Comparison of ENCODE assay signal across 24 cellular contexts in the genomic region with DNA sequence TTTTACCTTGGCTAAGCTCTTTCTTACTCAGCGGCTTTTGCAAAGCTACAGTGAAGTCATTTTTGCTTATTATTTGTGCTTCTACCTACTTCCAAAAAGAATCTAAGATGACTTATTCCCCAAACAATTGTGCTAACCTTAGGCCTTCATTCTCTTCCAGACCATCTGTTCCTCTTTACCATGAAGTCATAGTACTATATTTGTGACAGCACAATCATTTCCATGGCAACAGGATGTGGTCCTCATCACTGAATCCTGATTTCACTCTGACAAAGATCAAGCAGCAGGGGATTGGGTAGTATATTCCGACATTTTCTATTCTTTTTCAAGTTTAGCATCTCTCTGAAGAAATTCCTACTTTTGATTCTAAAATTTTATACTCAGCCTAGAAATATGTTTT. TPM values are rescaled to one million over a fixed set of nuclear protein-coding genes. Genes with fewer than 3 reads are reported as not detected.
DNase-seq lines count a peak whose midpoint lies in the region; ATAC-seq, FAIRE-seq and TF ChIP-seq lines count a peak whose summit lies in the region.
"Had no signal": no experiment of that assay in that cellular context is flagged by ENCODE, and none has a peak within 500 bp of the region (broad histone marks: within the 10 kb centered on the region; RNA-seq: fewer than 3 reads in every experiment).

No MANE protein-coding gene starts in this region.

- no peak for TF ChIP-seq POLR2A in K562 (conservative IDR thresholded peaks at IDR 0.05)

- H3K4me1 ChIP-seq in K562 (replicated peaks in 1 of 2; ENCODE audit: control insufficient read depth in 2 of 2, insufficient read depth in 2 of 2, low read length in 2 of 2) (no peaks in the 10 kb centered on the region), mesendoderm (ENCODE audit: control insufficient read depth, low read depth, low read length) (no peaks in the 10 kb centered on the region)
- H3K4me1 ChIP-seq: heart left ventricle, lower lobe of right lung, pancreas, sigmoid colon, uterus had no signal

- H3K79me2 ChIP-seq in K562 (ENCODE audit: control insufficient read depth, insufficient read depth, low read length) (no peaks in the 10 kb centered on the region), mesendoderm (ENCODE audit: control insufficient read depth, insufficient read depth, low read length) (no peaks in the 10 kb centered on the region)

- H2AFZ ChIP-seq in K562 (ENCODE audit: low read depth, low read length): no peak overlapping the region

- H3K9me3 ChIP-seq in K562 (replicated peaks; ENCODE audit: control insufficient read depth, insufficient read depth, low read depth, low read length): no peaks in the 10 kb centered on the region
- H3K9me3 ChIP-seq: lower lobe of right lung, pancreas, sigmoid colon, uterus had no signal

- H3K79me1 ChIP-seq in mesendoderm (ENCODE audit: low read length): no peaks in the 10 kb centered on the region

- no peak overlapping the region for H3K23ac ChIP-seq in mesendoderm (ENCODE audit: low read length)

- H3K4me3 ChIP-seq in K562 (no peak overlapping the region), mesendoderm (ENCODE audit: low read length) (no peak overlapping the region)
- H3K4me3 ChIP-seq: heart left ventricle, lower lobe of right lung, pancreas, sigmoid colon, uterus had no signal

- no peak for FAIRE-seq in K562 (lab: Jason Lieb, UNC)
- FAIRE-seq: pancreas had no signal

- no peak overlapping the region for H3K4ac ChIP-seq in mesendoderm (ENCODE audit: low read depth, low read length)

- H3K36me3 ChIP-seq in K562 (ENCODE audit: control insufficient read depth, insufficient read depth, low read length): no peaks in the 10 kb centered on the region
- H3K36me3 ChIP-seq in mesendoderm (ENCODE audit: control insufficient read depth, insufficient read depth, low read length): no peaks in the 10 kb centered on the region
- H3K36me3 ChIP-seq: brain microvascular endothelial cell, heart left ventricle, lower lobe of right lung, pancreas, sigmoid colon, uterus had no signal

- POLR2A ChIA-PET in K562 (lab: Yijun Ruan, JAX): interaction anchor here (0.6 to 1.5 kb wide), 2 partner anchors 11 to 171 kb away, joined by 3 to 4 read pairs; no protein-coding TSS in a partner anchor

- H2BK120ac ChIP-seq in mesendoderm (ENCODE audit: low read depth, low read length): no peak overlapping the region

- TF ChIP-seq RAD21 in K562 (CRISPR knock-in tag; conservative IDR thresholded peaks at IDR 0.05 in 1 of 2, IDR thresholded peaks at IDR 0.05 in 1 of 2): no peak

- no peak overlapping the region for H2AK5ac ChIP-seq in mesendoderm (ENCODE audit: low read length)

- H3K4me2 ChIP-seq in K562 (ENCODE audit: insufficient read depth, low read length) (no peak overlapping the region), mesendoderm (ENCODE audit: low read length) (no peak overlapping the region)

- TF ChIP-seq CTCF in K562 (IDR thresholded peaks at IDR 0.05 in 2 of 3, conservative IDR thresholded peaks at IDR 0.05 in 1 of 3; ENCODE audit: insufficient read depth in 2 of 3, low read depth in 1 of 3, low read length in 3 of 3): no peak

- no peak overlapping the region for H3K18ac ChIP-seq in mesendoderm (ENCODE audit: low read length)

- no peak for TF ChIP-seq EP300 in K562 (IDR thresholded peaks at IDR 0.05; ENCODE audit: low read length)

- in situ Hi-C loops in K562 (cut with MboI): no loop called here

- H2BK5ac ChIP-seq in mesendoderm (ENCODE audit: low read length): no peak overlapping the region

- H4K20me1 ChIP-seq in K562 (replicated peaks; ENCODE audit: control insufficient read depth, insufficient read depth, low read length): no peaks in the 10 kb centered on the region

- no peaks in the 10 kb centered on the region for H3K9me1 ChIP-seq in K562 (ENCODE audit: control insufficient read depth, insufficient read depth, low read length)

- ATAC-seq in K562: no peak
- ATAC-seq in GM18511 (IDR thresholded peaks at IDR 0.05; ENCODE audit: unreplicated experiment): no peak
- ATAC-seq: activated CD8-positive, alpha-beta T cell treated with anti-CD3 and anti-CD28 coated beads for 36 hours; activated naive CD4-positive, alpha-beta T cell treated with anti-CD3 and anti-CD28 coated beads, Interleukin-2, amount 50 U/mL, for 72 hours; heart left ventricle; lower lobe of right lung; pancreas had no signal

- CTCF ChIA-PET in K562 (lab: Yijun Ruan, JAX; ENCODE audit: low intra/inter-chr PET ratio): no interaction called here

- no peak overlapping the region for H4K5ac ChIP-seq in mesendoderm (ENCODE audit: low read length)

- BruUV-seq in K562 (replicated peaks; lab: Mats Ljungman, UMichigan): no TSS peak

- H4K8ac ChIP-seq in mesendoderm (ENCODE audit: low read depth, low read length): no peak overlapping the region

- H3K9ac ChIP-seq in K562 (ENCODE audit: insufficient read depth in 1 of 2, low read depth in 2 of 2, low read length in 2 of 2) (no peak overlapping the region), mesendoderm (ENCODE audit: low read length) (no peak overlapping the region)

- 2% methylated on average over 2 of the region's 2 CpGs for WGBS in K562 (ENCODE audit: insufficient coverage, low coverage, missing lambda C conversion rate)
- WGBS in mesendoderm (ENCODE audit: extremely low coverage, insufficient coverage, low lambda C conversion rate): no CpG with 5 or more reads among the region's 2 CpGs

- no peak overlapping the region for H3K27ac ChIP-seq in K562 (ENCODE audit: extremely low read depth, low read depth, low read length)
- H3K27ac ChIP-seq in mesendoderm (ENCODE audit: low read depth, low read length): no peak overlapping the region
- H3K27ac ChIP-seq: brain microvascular endothelial cell, heart left ventricle, lower lobe of right lung, pancreas, sigmoid colon, uterus had no signal

- intact Hi-C loops in K562 (cut with micrococcal nuclease): no loop called here

- no peak overlapping the region for H2BK15ac ChIP-seq in mesendoderm (replicated peaks; ENCODE audit: low read depth)

- DNase-seq in EH (ENCODE audit: low read depth) (peak; percentile 10), NCI-H1694 (lab: John Stamatoyannopoulos, UW) (peak; percentile 84), K562 (ENCODE audit: extremely low read depth in 1 of 4, low spot score in 3 of 4) (no peak), mesendoderm (peak; percentile 45), NCI-H510A treated with DMSO at 0.1 percent for 48 hours (lab: John Stamatoyannopoulos, UW) (no peak)
- no peak for DNase-seq in activated CD8-positive, alpha-beta memory T cell treated with anti-CD3 and anti-CD28 coated beads, Interleukin-2, amount 50 U/mL, for 4 hours
- DNase-seq in stimulated activated CD4-positive, alpha-beta T cell treated with anti-CD3 and anti-CD28 coated beads, Interleukin-15, amount 100 ng/mL, for 24 hours: no peak
- DNase-seq: activated CD4-positive, CD25-positive, alpha-beta regulatory T cell; activated CD8-positive, alpha-beta T cell treated with anti-CD3 and anti-CD28 coated beads for 36 hours; activated T-cell treated with anti-CD3 and anti-CD28 coated beads, Interleukin-2, amount 50 U/mL, for 48 hours; brain microvascular endothelial cell; CD8-positive, alpha-beta memory T cell; heart left ventricle; KG1; lower lobe of right lung; NCI-H1092 treated with DMSO at 0.1 percent for 48 hours; pancreas; SHP77; sigmoid colon; stimulated activated CD4-positive, alpha-beta T cell treated with anti-CD3 and anti-CD28 coated beads, Interleukin-2, amount 100 ng/mL, for 24 hours; T-helper 2 cell; uterus had no signal

- H3K56ac ChIP-seq in mesendoderm (ENCODE audit: low read length): no peak overlapping the region

- H3K27me3 ChIP-seq in K562 (ENCODE audit: control insufficient read depth in 2 of 2, insufficient read depth in 2 of 2, low read length in 2 of 2) (peaks cover 11 to 12% of the 10 kb centered on the region in 2 experiments; a peak in 3 of 5 replicates), mesendoderm (ENCODE audit: insufficient read depth, low read length, poor library complexity) (no peaks in the 10 kb centered on the region)
- H3K27me3 ChIP-seq: brain microvascular endothelial cell, heart left ventricle, pancreas, sigmoid colon, uterus had no signal

RNA-seq across cellular contexts. Expression of a gene that starts 24.8 kb away (rescaled TPM):
- total RNA-seq in K562 (2011; cell fraction: chromatin; rRNA removed; ENCODE audit: low replicate concordance): not detected in 2 replicates
- total RNA-seq in K562 (2011; cell fraction: nucleolus; rRNA removed): not detected in 2 replicates
- not detected in 2 replicates for total RNA-seq in K562 (2011; cell fraction: nucleoplasm; rRNA removed)
- not detected in 2 replicates for total RNA-seq in K562 (2014; rRNA removed)
- total RNA-seq in K562 (2014; rRNA removed; fragmentation: Illumina TruSeq; extraction: Trizol): not detected in 2 replicates
- total RNA-seq in K562 (2015; rRNA removed; fragmentation: Illumina TruSeq; extraction: Trizol): not detected in 2 replicates
- not detected in 2 replicates for total RNA-seq in K562 (2021)
- not detected in 2 replicates for polyA plus RNA-seq in K562 (2011; rRNA removed)
- polyA plus RNA-seq in K562 (2011; cell fraction: cytosol; rRNA removed): not detected in 2 replicates
- not detected in 2 replicates for polyA plus RNA-seq in K562 (2011; cell fraction: nucleus; rRNA removed)
- not detected in 2 replicates for polyA plus RNA-seq in K562 (2012)
- not detected in 2 replicates for polyA plus RNA-seq in K562 (2014; fragmentation: Illumina TruSeq; extraction: Trizol)
- not detected for polyA plus RNA-seq in K562 (2014; fragmentation: Nextera tagmentation; extraction: Ambion mirVana)
- polyA plus RNA-seq in K562 (2014; rRNA removed): not detected in 2 replicates
- polyA minus RNA-seq in K562 (2011; rRNA and poly(A)+ RNA removed): not detected in 2 replicates
- not detected in 2 replicates for polyA minus RNA-seq in K562 (2011; cell fraction: cytosol; rRNA and poly(A)+ RNA removed)
- not detected in 2 replicates for polyA minus RNA-seq in K562 (2011; cell fraction: nucleus; rRNA and poly(A)+ RNA removed)
- 3.8 TPM for polyA plus RNA-seq in mesendoderm (2013, experiment 1 of 2)
- polyA plus RNA-seq in mesendoderm (2013, experiment 2 of 2): 3.8 TPM
- total RNA-seq: activated CD8-positive, alpha-beta T cell treated with anti-CD3 and anti-CD28 coated beads for 36 hours; activated naive CD4-positive, alpha-beta T cell treated with anti-CD3 and anti-CD28 coated beads, Interleukin-2, amount 50 U/mL, for 72 hours; CD8-positive, alpha-beta memory T cell had no signal
- polyA plus RNA-seq: CD8-positive, alpha-beta memory T cell had no signal

RNA-seq across cellular contexts. Expression of a gene that starts 29.3 kb away (rescaled TPM):
- 62.4 and 123 TPM in 2 replicates for total RNA-seq in K562 (2011; cell fraction: chromatin; rRNA removed; ENCODE audit: low replicate concordance)
- total RNA-seq in K562 (2011; cell fraction: nucleolus; rRNA removed): 36.4 and 37.6 TPM in 2 replicates
- 49.6 and 67.6 TPM in 2 replicates for total RNA-seq in K562 (2011; cell fraction: nucleoplasm; rRNA removed)
- total RNA-seq in K562 (2014; rRNA removed) (23.4 and 28.1 TPM in 2 replicates), K562 (2014; rRNA removed; fragmentation: Illumina TruSeq; extraction: Trizol) (28.1 and 30.9 TPM in 2 replicates), K562 (2015; rRNA removed; fragmentation: Illumina TruSeq; extraction: Trizol) (29.0 and 30.4 TPM in 2 replicates), K562 (2021) (62.1 and 69.7 TPM in 2 replicates)
- polyA plus RNA-seq in K562 (2011; rRNA removed) (59.0 and 64.8 TPM in 2 replicates), K562 (2014; fragmentation: Illumina TruSeq; extraction: Trizol) (59.9 and 74.6 TPM in 2 replicates), K562 (2014; fragmentation: Nextera tagmentation; extraction: Ambion mirVana) (10 to 100 TPM; 12.4 to 12.5 TPM), K562 (2014; rRNA removed) (34.6 and 38.7 TPM in 2 replicates)
- polyA plus RNA-seq in K562 (2011; cell fraction: cytosol; rRNA removed): 41.6 and 49.6 TPM in 2 replicates
- 69.9 and 76.0 TPM in 2 replicates for polyA plus RNA-seq in K562 (2011; cell fraction: nucleus; rRNA removed)
- polyA plus RNA-seq in K562 (2012): 28.7 and 36.9 TPM in 2 replicates
- polyA minus RNA-seq in K562 (2011; rRNA and poly(A)+ RNA removed): 89.9 and 91.6 TPM in 2 replicates
- polyA minus RNA-seq in K562 (2011; cell fraction: cytosol; rRNA and poly(A)+ RNA removed): 38.0 and 42.5 TPM in 2 replicates
- polyA minus RNA-seq in K562 (2011; cell fraction: nucleus; rRNA and poly(A)+ RNA removed): 55.1 and 87.4 TPM in 2 replicates
- polyA plus RNA-seq in mesendoderm (2013, experiment 1 of 2): 39.7 TPM
- 39.7 TPM for polyA plus RNA-seq in mesendoderm (2013, experiment 2 of 2)

Comparison
In these comparisons a context has a peak if more than half of its experiments do, and no peak if none do; other contexts are left out.
1. DNase-seq: peak in EH (single experiment), NCI-H1694 (single experiment) and mesendoderm (single experiment); none in K562 (0 of 4), activated CD8-positive, alpha-beta memory T cell treated with anti-CD3 and anti-CD28 coated beads, Interleukin-2, amount 50 U/mL, for 4 hours (single experiment), stimulated activated CD4-positive, alpha-beta T cell treated with anti-CD3 and anti-CD28 coated beads, Interleukin-15, amount 100 ng/mL, for 24 hours (single experiment) and NCI-H510A treated with DMSO at 0.1 percent for 48 hours (single experiment).